Comparison of ENCODE assay signal across 12 cellular contexts in genomic region chr22:19494001-19494560, GRCh38. TPM values are rescaled to one million over a fixed set of nuclear protein-coding genes. Genes with fewer than 3 reads are reported as not detected.
"Had no signal": no experiment of that assay in that cellular context is flagged by ENCODE, and none has a peak within 500 bp of the region (broad histone marks: within the 10 kb centered on the region; RNA-seq: fewer than 3 reads in every experiment).

No MANE protein-coding gene starts in this region.

- H3K4me1 ChIP-seq: HAP-1 had no signal

- DNase-seq: GM23248, GOT3, H7, H9, HCEC 1CT, HFFc6 had no signal

- H3K4me2 ChIP-seq: GM23338 had no signal

- H3K4me3 ChIP-seq: GM23248, GM23338, HAP-1 had no signal

- FAIRE-seq: H1, H54 had no signal

- H3K9me3 ChIP-seq: HAP-1 had no signal

- H3K27ac ChIP-seq: GM23248 had no signal

- ATAC-seq: GM23338, HCT116 had no signal

- H3K9ac ChIP-seq: GM23248 had no signal

- H2AFZ ChIP-seq: GM23248, GM23338 had no signal

RNA-seq across cellular contexts. Expression of gene CLDN5, which starts 30.1 kb away (rescaled TPM):
- total RNA-seq: GM23248, H4 had no signal
- polyA plus RNA-seq: GM23248 had no signal
